In genomic region chr4:38320349-38320707, GRCh38 we compare ENCODE assay signal across 10 cellular contexts.
DNase-seq lines count a peak whose midpoint lies in the region; ATAC-seq and TF ChIP-seq lines count a peak whose summit lies in the region.
"Had no signal": no experiment of that assay in that cellular context is flagged by ENCODE, and none has a peak within 500 bp of the region (broad histone marks: within the 10 kb centered on the region; RNA-seq: fewer than 3 reads in every experiment).

No MANE protein-coding gene starts in this region.

- H3K36me3 ChIP-seq in heart right ventricle (no peaks in the 10 kb centered on the region), body of pancreas (replicated peaks in 1 of 2; ENCODE audit: insufficient read depth in 1 of 2, low read depth in 2 of 2) (no peaks in the 10 kb centered on the region), upper lobe of left lung (no peaks in the 10 kb centered on the region)

- H3K4me1 ChIP-seq in heart right ventricle (peaks cover 6 to 48% (median 26%) of the 10 kb centered on the region in 9 donors), body of pancreas (peaks cover 23% of the 10 kb centered on the region), upper lobe of left lung (peaks cover 17 to 22% (median 21%) of the 10 kb centered on the region in 4 donors)

- H3K9me3 Mint-ChIP-seq in nephron progenitor cell: peaks cover 14% of the 10 kb centered on the region

- WGBS in heart right ventricle, 2 donors: 76 to 83% methylated on average over 5 of the region's 5 CpGs
- 27 to 57% methylated on average over 5 of the region's 5 CpGs for WGBS in body of pancreas, 2 donors
- 87 to 88% methylated on average over 5 of the region's 5 CpGs for WGBS in upper lobe of left lung, 2 donors

- TF ChIP-seq CTCF in heart right ventricle (IDR thresholded peaks at IDR 0.05) (no peak), body of pancreas (IDR thresholded peaks at IDR 0.05) (no peak), nephron progenitor cell (IDR thresholded peaks at IDR 0.05) (no peak), upper lobe of left lung (IDR thresholded peaks at IDR 0.05) (no peak)

- no peak for TF ChIP-seq EP300 in upper lobe of left lung (IDR thresholded peaks at IDR 0.05)

- H3K4me3 Mint-ChIP-seq in nephron progenitor cell: no peak overlapping the region

- H3K27ac ChIP-seq in heart right ventricle: peak overlapping the region in 8 of 10 donors; percentile 49 to 92 (median 84)
- peak overlapping the region; percentile 18 to 87 (median 82) for H3K27ac ChIP-seq in body of pancreas
- H3K27ac ChIP-seq in upper lobe of left lung: peak overlapping the region in 3 of 4 donors; percentile 38 to 89 (median 88)

- H3K9me3 ChIP-seq in heart right ventricle (no peaks in the 10 kb centered on the region), body of pancreas (no peaks in the 10 kb centered on the region), upper lobe of left lung (no peaks in the 10 kb centered on the region)

- intact Hi-C loops in heart right ventricle (cut with DNase I) (loop anchor here in 9 of 10 donors (2.0 to 10.0 kb wide), 10 partner anchors 47 to 412 kb away; no protein-coding TSS in a partner anchor), left ventricle myocardium superior (cut with micrococcal nuclease) (no loop called here), body of pancreas (cut with DNase I) (loop anchor here (5.0 kb wide), 1 partner anchor 352 kb away; no protein-coding TSS in a partner anchor)

- peaks cover 6% of the 10 kb centered on the region for H3K36me3 Mint-ChIP-seq in nephron progenitor cell (ENCODE audit: low read depth)

- ATAC-seq in heart right ventricle (no peak), left ventricle myocardium superior (no peak), body of pancreas (no peak), upper lobe of left lung (ENCODE audit: low FRiP score in 2 of 2) (no peak)

- peaks cover 6% of the 10 kb centered on the region for H3K27me3 Mint-ChIP-seq in nephron progenitor cell (ENCODE audit: low read depth, poor library complexity)
- H3K27me3 Mint-ChIP-seq: activated naive CD8-positive, alpha-beta T cell treated with anti-CD3 and anti-CD28 coated beads, Interleukin-2, amount 10 ng/mL, durations not matched to agents 7 days and 5 days had no signal

- peak overlapping the region; percentile 87 for H3K27ac Mint-ChIP-seq in nephron progenitor cell

- H3K27me3 ChIP-seq in heart right ventricle: no peaks in the 10 kb centered on the region
- no peaks in the 10 kb centered on the region for H3K27me3 ChIP-seq in body of pancreas
- H3K27me3 ChIP-seq in upper lobe of left lung: no peaks in the 10 kb centered on the region

- DNase-seq in heart right ventricle (no peak), left ventricle myocardium superior (no peak), body of pancreas (peak; percentile 24 to 67 (median 32)), nephron progenitor cell (no peak), upper lobe of left lung (no peak), NCI-H2107 (lab: John Stamatoyannopoulos, UW) (no peak), NCI-H1417 treated with DMSO at 0.1 percent for 48 hours (lab: John Stamatoyannopoulos, UW) (no peak)
- no peak for DNase-seq in effector CD8-positive, alpha-beta T cell (lab: John Stamatoyannopoulos, UW)

- H3K4me3 ChIP-seq in heart right ventricle (peak overlapping the region in 1 of 10 donors; percentile 12), body of pancreas (no peak overlapping the region), upper lobe of left lung (no peak overlapping the region)
- H3K4me3 ChIP-seq: lung had no signal

- peaks cover 62% of the 10 kb centered on the region for H3K4me1 Mint-ChIP-seq in nephron progenitor cell

- TF ChIP-seq POLR2A in body of pancreas (IDR thresholded peaks at IDR 0.05) (no peak), upper lobe of left lung (IDR thresholded peaks at IDR 0.05) (no peak)

Comparison
In these comparisons a context has a peak if more than half of its experiments do, and no peak if none do; other contexts are left out.
1. DNase-seq: peak in body of pancreas (4 of 4); none in heart right ventricle (0 of 2), left ventricle myocardium superior (single experiment), nephron progenitor cell (single experiment), upper lobe of left lung (0 of 2), NCI-H2107 (single experiment), effector CD8-positive, alpha-beta T cell (single experiment) and NCI-H1417 treated with DMSO at 0.1 percent for 48 hours (single experiment).
2. Peak in every context shown above with its lines, with median percentiles within 50 percentile points of each other: H3K27ac ChIP-seq.